ENCODE assay signal across 8 cellular contexts in genomic region chr7:140397784-140398750, GRCh38. TPM values are rescaled to one million over a fixed set of nuclear protein-coding genes. Genes with fewer than 3 reads are reported as not detected.
DNase-seq lines count a peak whose midpoint lies in the region; ATAC-seq and TF ChIP-seq lines count a peak whose summit lies in the region.

SLC37A3 (minus strand) TSS chr7:140398530; CDS start chr7:140382526, 16,004 bp downstream.

- 1% methylated on average over 28 of the region's 66 CpGs for WGBS in suprapubic skin

- TF ChIP-seq POLR2A in suprapubic skin (IDR thresholded peaks at IDR 0.05), result peak in 1 of 2 donors; percentile 66

- H3K4me3 ChIP-seq in GM23338 (peak within 1 kb of the TSS; percentile 77), suprapubic skin (peak within 1 kb of the TSS; percentile 99)

- peak within 1 kb of the TSS; percentile 25; the same call in 1 of the 2 replicates for H2AFZ ChIP-seq in GM23338

- peak; percentile 75 for DNase-seq in EH (ENCODE audit: low read depth)
- DNase-seq in GM23338 (ENCODE audit: low spot score), result peak; percentile 96
- DNase-seq in LoVo (ENCODE audit: low spot score), result peak; percentile 92
- peak; percentile 82 for DNase-seq in SK-N-DZ (ENCODE audit: low spot score)
- peak; percentile 90 for DNase-seq in activated naive CD4-positive, alpha-beta T cell treated with anti-CD3 and anti-CD28 coated beads, Interleukin-2, amount 50 U/mL, for 16 hours
- peak; percentile 92 for DNase-seq in germinal center (ENCODE audit: low spot score)
- DNase-seq in occipital lobe (lab: John Stamatoyannopoulos, UW), result peak; percentile 81
- DNase-seq in suprapubic skin (ENCODE audit: low spot score in 2 of 2), result peak; percentile 87 to 89

- H3K36me3 ChIP-seq in GM23338 (ENCODE audit: insufficient read depth) (no peaks in the 10 kb centered on the region), suprapubic skin (no peaks in the 10 kb centered on the region)

- no peaks in the 10 kb centered on the region for H3K9me2 ChIP-seq in GM23338 (ENCODE audit: insufficient read depth)

- H3K36me3 Mint-ChIP-seq in GM23338 (ENCODE audit: low read depth), result peaks cover 4% of the 10 kb centered on the region; the same call in 1 of the 3 replicates

- peaks cover 50% of the 10 kb centered on the region for H3K79me2 ChIP-seq in GM23338 (replicated peaks; ENCODE audit: insufficient read depth)

- no peak within 1 kb of the TSS for H3K27ac Mint-ChIP-seq in GM23338

- H3K27me3 ChIP-seq in GM23338 (ENCODE audit: insufficient read depth), result no peaks in the 10 kb centered on the region
- H3K27me3 ChIP-seq in suprapubic skin, result no peaks in the 10 kb centered on the region

- H3K4me1 ChIP-seq in GM23338 (ENCODE audit: insufficient read depth), result peaks cover 4% of the 10 kb centered on the region
- peaks cover 19% of the 10 kb centered on the region for H3K4me1 ChIP-seq in suprapubic skin

- TF ChIP-seq EP300 in suprapubic skin (IDR thresholded peaks at IDR 0.05), result no peak

- peak within 1 kb of the TSS; percentile 71 for H3K4me2 ChIP-seq in GM23338

- H3K4me1 Mint-ChIP-seq in GM23338, result peaks cover 16% of the 10 kb centered on the region

- ATAC-seq in GM23338, result peak; percentile 96

- H3K27ac ChIP-seq in GM23338 (ENCODE audit: low read depth) (no peak within 1 kb of the TSS), suprapubic skin (peak within 1 kb of the TSS; percentile 94)

- TF ChIP-seq CTCF in GM23338 (conservative IDR thresholded peaks at IDR 0.05; ENCODE audit: low read depth in 2 of 2), result no peak
- peak in 1 of 2 donors; percentile 8 for TF ChIP-seq CTCF in suprapubic skin (IDR thresholded peaks at IDR 0.05)

- H3K9me3 ChIP-seq in suprapubic skin, result no peaks in the 10 kb centered on the region

- H3K4me3 Mint-ChIP-seq in GM23338, result peak within 1 kb of the TSS; percentile 91

- H4K20me1 ChIP-seq in GM23338 (replicated peaks; ENCODE audit: insufficient read depth), result peaks cover 19% of the 10 kb centered on the region

- H3K9me3 Mint-ChIP-seq in GM23338, result no peaks in the 10 kb centered on the region

- no peaks in the 10 kb centered on the region for H3F3A ChIP-seq in GM23338 (replicated peaks; ENCODE audit: low read depth)

- H3K27me3 Mint-ChIP-seq in GM23338 (ENCODE audit: insufficient read depth, low read depth, poor library complexity), result peaks cover 2% of the 10 kb centered on the region

TF ChIP-seq in GM23338, 12 proteins besides CTCF, POLR2A, EP300 and RAD21 (continues in another document):
- TF ChIP-seq NANOG (IDR thresholded peaks at IDR 0.05; ENCODE audit: borderline replicate concordance) (no peak), CREB1 (CRISPR knock-in tag; IDR thresholded peaks at IDR 0.05; ENCODE audit: low read depth) (peak; percentile 72), ETS1 (IDR thresholded peaks at IDR 0.05) (peak; percentile 92), ZNF462 (CRISPR knock-in tag; IDR thresholded peaks at IDR 0.05) (no peak), EZH2 (IDR thresholded peaks at IDR 0.05; ENCODE audit: low read depth, unreplicated experiment) (no peak), JUNB (IDR thresholded peaks at IDR 0.05; ENCODE audit: unreplicated experiment) (no peak), STAT1 (IDR thresholded peaks at IDR 0.05; ENCODE audit: unreplicated experiment) (no peak), ZNF331 (CRISPR knock-in tag; IDR thresholded peaks at IDR 0.05; ENCODE audit: low read depth) (no peak), ZNF114 (CRISPR knock-in tag; IDR thresholded peaks at IDR 0.05) (no peak), EZH2phosphoT487 (IDR thresholded peaks at IDR 0.05; ENCODE audit: unreplicated experiment) (no peak)

RNA-seq across cellular contexts. Expression of gene SLC37A3, which starts in this region (rescaled TPM):
- total RNA-seq in GM23338 (2014; rRNA removed; shearing (Covaris generic)), result 86.2 and 87.4 TPM in 2 replicates
- polyA plus RNA-seq in GM23338 (2016; fragmentation: Nextera tagmentation; extraction: Ambion mirVana), result 29.0 and 35.6 TPM in 2 replicates
- 58.5 and 67.7 TPM in 2 replicates for polyA plus RNA-seq in SK-N-DZ (2014; cell fraction: cytosol; rRNA removed)
- 180 and 218 TPM in 2 replicates for polyA plus RNA-seq in SK-N-DZ (2014; cell fraction: nucleus; rRNA removed)
- total RNA-seq in occipital lobe (124 TPM), suprapubic skin (10 to 100 TPM; 27.3 to 61.4 (median 39.2) TPM)
